24 cellular contexts compared by ENCODE assay signal in genomic region chr12:114152066-114152465, GRCh38.
DNase-seq lines count a peak whose midpoint lies in the region; ATAC-seq and TF ChIP-seq lines count a peak whose summit lies in the region.
"Had no signal": no experiment of that assay in that cellular context is flagged by ENCODE, and none has a peak within 500 bp of the region (broad histone marks: within the 10 kb centered on the region; RNA-seq: fewer than 3 reads in every experiment).

No MANE protein-coding gene starts in this region.

- H3K36me3 ChIP-seq in cardiac muscle cell (no peaks in the 10 kb centered on the region), A673 (ENCODE audit: insufficient read depth, low read length, poor library complexity, severe bottlenecking) (no peaks in the 10 kb centered on the region), WERI-Rb-1 (no peaks in the 10 kb centered on the region)
- H3K36me3 ChIP-seq: BE2C, BLaER1 had no signal

- no peaks in the 10 kb centered on the region for H3K9me3 ChIP-seq in cardiac muscle cell (ENCODE audit: low read depth)
- H3K9me3 ChIP-seq in A673 (ENCODE audit: low read depth, low read length, poor library complexity, severe bottlenecking), result no peaks in the 10 kb centered on the region
- no peaks in the 10 kb centered on the region for H3K9me3 ChIP-seq in WERI-Rb-1 (ENCODE audit: severe bottlenecking)
- H3K9me3 ChIP-seq: A549, BE2C, BLaER1 had no signal

- H3K27me3 ChIP-seq in cardiac muscle cell (no peaks in the 10 kb centered on the region), A673 (replicated peaks; ENCODE audit: insufficient read depth, low read depth, low read length, poor library complexity) (no peaks in the 10 kb centered on the region), WERI-Rb-1 (ENCODE audit: insufficient read depth, low read depth, severe bottlenecking) (peaks cover 33% of the 10 kb centered on the region)
- H3K27me3 ChIP-seq: BE2C, BLaER1 had no signal

- TF ChIP-seq CTCF in cardiac muscle cell (IDR thresholded peaks at IDR 0.05; ENCODE audit: low read depth, low read length) (no peak), VCaP (conservative IDR thresholded peaks at IDR 0.05) (no peak), A673 (conservative IDR thresholded peaks at IDR 0.05; ENCODE audit: low read depth, low read length) (no peak), WERI-Rb-1 (IDR thresholded peaks at IDR 0.05; ENCODE audit: low read depth, low read length) (no peak)

- H3K4me3 ChIP-seq in cardiac muscle cell (no peak overlapping the region), A673 (ENCODE audit: low read depth, low read length, poor library complexity, severe bottlenecking) (no peak overlapping the region), WERI-Rb-1 (ENCODE audit: low read depth, low read length) (no peak overlapping the region)
- H3K4me3 ChIP-seq: A549, BLaER1 had no signal

- no peak for ATAC-seq in left ventricle myocardium superior
- ATAC-seq: A549 had no signal

- H3K27ac ChIP-seq in cardiac muscle cell (peak overlapping the region; percentile 4), VCaP (peak overlapping the region; percentile 48; the same call in 1 of the 2 replicates), A673 (ENCODE audit: low read depth, low read length, poor library complexity, severe bottlenecking) (no peak overlapping the region), WERI-Rb-1 (no peak overlapping the region)
- H3K27ac ChIP-seq: 22Rv1, A549, BLaER1 had no signal

- intact Hi-C loops in left ventricle myocardium superior (cut with micrococcal nuclease), result no loop called here
- intact Hi-C loops in A673 (cut with micrococcal nuclease; ENCODE audit: unreplicated experiment), result no loop called here

- peaks cover 24% of the 10 kb centered on the region for H3K4me1 ChIP-seq in cardiac muscle cell (ENCODE audit: low read depth)
- no peaks in the 10 kb centered on the region for H3K4me1 ChIP-seq in A673 (ENCODE audit: insufficient read depth, low read length, poor library complexity, severe bottlenecking)
- H3K4me1 ChIP-seq: A549, BE2C, BLaER1 had no signal

- DNase-seq in cardiac muscle cell (ENCODE audit: low read depth in 1 of 2, low spot score in 1 of 2) (no peak), left ventricle myocardium superior (no peak), ELF-1 (ENCODE audit: low read depth, low spot score) (peak; percentile 15), iPS-NIHi7 (ENCODE audit: extremely low spot score) (peak; percentile 28), A673 (ENCODE audit: low spot score) (no peak), WERI-Rb-1 (no peak)
- DNase-seq in activated CD4-positive, CD25-positive, alpha-beta regulatory T cell (lab: John Stamatoyannopoulos, UW), result no peak
- DNase-seq: ACHN; BE2C; C1 segment of cervical spinal cord; CD4-positive, alpha-beta memory T cell; CD4-positive, CD25-positive, alpha-beta regulatory T cell; CD8-positive, alpha-beta memory T cell; COR-L47; DMS 273 treated with DMSO at 0.1 percent for 48 hours; DMS153; DMS53; DND-41; EL; GF-D8 had no signal

- CTCF ChIA-PET in A673 (lab: Charles Lee), result no interaction called here

- POLR2A ChIA-PET in A673 (lab: Charles Lee; ENCODE audit: low non-redundant PET), result no interaction called here

- no TSS peak for BruUV-seq in A673 (replicated peaks; lab: Mats Ljungman, UMichigan)

Comparison
In these comparisons a context has a peak if more than half of its experiments do, and no peak if none do; other contexts are left out.
1. DNase-seq: peak in ELF-1 (single experiment) and iPS-NIHi7 (single experiment); none in cardiac muscle cell (0 of 2), left ventricle myocardium superior (single experiment), A673 (single experiment), WERI-Rb-1 (single experiment) and activated CD4-positive, CD25-positive, alpha-beta regulatory T cell (0 of 4).
2. H3K27ac ChIP-seq: peak in cardiac muscle cell (single experiment) and VCaP (single experiment); none in A673 (single experiment) and WERI-Rb-1 (single experiment).